Comparison of ENCODE assay signal across 9 cellular contexts in the genomic region with DNA sequence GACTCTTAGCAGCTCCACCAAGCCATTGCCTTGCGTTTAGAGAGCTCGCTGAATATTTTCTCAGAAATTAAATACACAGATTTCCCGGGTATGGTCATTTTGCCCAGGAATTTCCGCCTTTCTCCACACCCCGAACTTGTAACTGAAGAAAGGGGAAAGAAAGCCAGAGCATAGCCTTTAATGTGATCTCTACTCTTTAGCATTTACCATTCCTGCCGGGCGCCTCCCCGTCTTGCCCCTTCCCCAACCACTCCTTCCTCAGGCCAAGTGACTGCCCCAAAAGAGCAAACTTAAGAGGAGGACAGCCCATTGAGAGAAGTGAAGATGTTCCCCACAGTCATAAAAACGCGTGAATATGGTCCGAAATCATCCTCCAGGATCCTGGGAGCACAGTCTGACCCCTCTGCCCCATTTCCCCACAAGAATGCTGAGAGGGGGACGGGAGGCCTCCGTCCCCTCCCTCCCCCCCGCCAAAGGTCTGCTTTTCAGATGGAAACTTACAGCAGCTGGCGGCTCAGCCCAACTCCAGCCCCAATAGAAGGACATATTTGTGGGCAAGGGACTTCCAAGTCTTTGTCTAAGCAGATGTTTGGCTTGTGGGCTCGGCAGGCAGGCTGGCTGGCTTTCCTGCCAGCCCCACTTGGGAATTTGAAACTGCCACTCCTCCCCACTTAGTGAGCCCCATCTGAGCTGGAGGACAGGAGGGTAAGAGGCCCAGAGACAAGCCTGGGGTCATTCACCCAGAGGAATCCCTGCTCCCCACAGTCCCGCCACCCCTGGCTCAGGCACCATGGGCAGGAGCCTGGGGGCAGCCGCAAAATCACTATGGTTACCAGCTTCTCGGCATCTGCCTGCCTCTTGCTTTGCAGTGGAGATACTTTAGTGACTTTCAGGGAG. TPM values are rescaled to one million over a fixed set of nuclear protein-coding genes. Genes with fewer than 3 reads are reported as not detected.
A peak's percentile ranks its signal among the peaks of the same experiment; 100 is the strongest.
DNase-seq lines count a peak whose midpoint lies in the region; ATAC-seq and TF ChIP-seq lines count a peak whose summit lies in the region.
"Had no signal": no experiment of that assay in that cellular context is flagged by ENCODE, and none has a peak within 500 bp of the region (broad histone marks: within the 10 kb centered on the region; RNA-seq: fewer than 3 reads in every experiment).

No MANE protein-coding gene starts in this region.

- H3K27ac ChIP-seq in SJSA1 (no peak overlapping the region), heart left ventricle (peak overlapping the region in 11 of 12 donors; percentile 0 to 76 (median 52))

- H3K4me3 Mint-ChIP-seq in activated T-cell treated with anti-CD3 and anti-CD28 coated beads, Interleukin-2, amount 50 U/mL, for 4 hours, result no peak overlapping the region

- ATAC-seq in heart left ventricle (peak in 3 of 4 donors; percentile 22 to 39 (median 32)), sciatic nerve (peak; percentile 69), GM21619 (IDR thresholded peaks at IDR 0.05; ENCODE audit: unreplicated experiment) (no peak)
- no peak for ATAC-seq in activated T-cell treated with anti-CD3 and anti-CD28 coated beads, Interleukin-2, amount 50 U/mL, for 4 hours

- intact Hi-C loops in heart left ventricle (cut with DNase I) (loop anchor here in 2 of 10 donors (5.0 kb wide), 2 partner anchors 48 to 53 kb away; a partner anchor contains a TSS), sciatic nerve (cut with DNase I) (no loop called here)

- H3K9me3 ChIP-seq in SJSA1 (replicated peaks) (no peaks in the 10 kb centered on the region), heart left ventricle (no peaks in the 10 kb centered on the region)

- no peaks in the 10 kb centered on the region for H3K36me3 Mint-ChIP-seq in activated T-cell treated with anti-CD3 and anti-CD28 coated beads, Interleukin-2, amount 50 U/mL, for 4 hours (ENCODE audit: insufficient read depth)

- DNase-seq in Daoy (ENCODE audit: low read depth) (peak; percentile 55), SJSA1 (ENCODE audit: low read depth in 1 of 2, low spot score in 2 of 2) (peak; percentile 73), heart left ventricle (peak in 4 of 5 donors; percentile 40 to 80 (median 43)), sciatic nerve (ENCODE audit: low spot score) (no peak), HuH-7 (ENCODE audit: low spot score) (no peak)
- DNase-seq in activated naive CD4-positive, alpha-beta T cell treated with Interleukin-2 at 50 U/mL for 16 hours, result no peak
- no peak for DNase-seq in activated T-cell treated with anti-CD3 and anti-CD28 coated beads, Interleukin-2, amount 50 U/mL, for 4 hours
- DNase-seq: GOT3 had no signal

- H3K27me3 ChIP-seq in SJSA1 (replicated peaks) (no peaks in the 10 kb centered on the region), heart left ventricle (no peaks in the 10 kb centered on the region)

- H3K4me3 ChIP-seq in SJSA1, result no peak overlapping the region
- no peak overlapping the region for H3K4me3 ChIP-seq in heart left ventricle

- H3K4me1 ChIP-seq in SJSA1 (replicated peaks), result peaks cover 22% of the 10 kb centered on the region
- H3K4me1 ChIP-seq in heart left ventricle, result peaks cover 6 to 97% (median 50%) of the 10 kb centered on the region in 12 donors

- no peaks in the 10 kb centered on the region for H3K27me3 Mint-ChIP-seq in activated T-cell treated with anti-CD3 and anti-CD28 coated beads, Interleukin-2, amount 50 U/mL, for 4 hours (ENCODE audit: low read depth)

- H3K36me3 ChIP-seq in SJSA1 (no peaks in the 10 kb centered on the region), heart left ventricle (peaks cover 0 to 59% (median 31%) of the 10 kb centered on the region in 9 donors)

- WGBS in heart left ventricle, 4 donors, result 80 to 85% (median 82%) methylated on average over 17 to 19 of the region's 19 CpGs

- TF ChIP-seq POLR2A in heart left ventricle (IDR thresholded peaks at IDR 0.05), result no peak

- H3K9me3 Mint-ChIP-seq in activated T-cell treated with anti-CD3 and anti-CD28 coated beads, Interleukin-2, amount 50 U/mL, for 4 hours, result no peaks in the 10 kb centered on the region

- no peak for TF ChIP-seq CTCF in heart left ventricle (IDR thresholded peaks at IDR 0.05)

- H3K4me1 Mint-ChIP-seq in activated T-cell treated with anti-CD3 and anti-CD28 coated beads, Interleukin-2, amount 50 U/mL, for 4 hours (ENCODE audit: low read depth), result no peaks in the 10 kb centered on the region

RNA-seq across cellular contexts. Expression of a gene that starts 53.4 kb away (rescaled TPM):
- 14.5 and 18.7 TPM in 2 replicates for total RNA-seq in Daoy (2014; rRNA removed; shearing (Covaris generic))
- total RNA-seq in SJSA1 (2014; rRNA removed; shearing (Covaris generic)), result 6.0 and 15.6 TPM in 2 replicates
- total RNA-seq in heart left ventricle, result 100 to 1,000 TPM in 1 of 9 donors, 10 to 100 TPM in 8; 36.8 to 382 (median 54.6) TPM
- polyA plus RNA-seq in heart left ventricle, result 100 to 1,000 TPM in 1 of 2 donors, 10 to 100 TPM in 1; 34.9 to 661 TPM
- 68.7 TPM for total RNA-seq in sciatic nerve
- total RNA-seq in activated T-cell treated with anti-CD3 and anti-CD28 coated beads, Interleukin-2, amount 50 U/mL, for 4 hours, result 1 to 10 TPM in 1 of 3 donors, under 1 TPM in 2; 0.74 to 1.8 (median 0.76) TPM

Comparison
In these comparisons a context has a peak if more than half of its experiments do, and no peak if none do; other contexts are left out.
1. DNase-seq: peak in Daoy (single experiment), SJSA1 (2 of 2) and heart left ventricle (4 of 5); none in sciatic nerve (single experiment), HuH-7 (single experiment), activated naive CD4-positive, alpha-beta T cell treated with Interleukin-2 at 50 U/mL for 16 hours (single experiment) and activated T-cell treated with anti-CD3 and anti-CD28 coated beads, Interleukin-2, amount 50 U/mL, for 4 hours (single experiment).
2. ATAC-seq: peak in heart left ventricle (3 of 4) and sciatic nerve (single experiment); none in activated T-cell treated with anti-CD3 and anti-CD28 coated beads, Interleukin-2, amount 50 U/mL, for 4 hours (0 of 2) and GM21619 (single experiment).